In the genomic region with DNA sequence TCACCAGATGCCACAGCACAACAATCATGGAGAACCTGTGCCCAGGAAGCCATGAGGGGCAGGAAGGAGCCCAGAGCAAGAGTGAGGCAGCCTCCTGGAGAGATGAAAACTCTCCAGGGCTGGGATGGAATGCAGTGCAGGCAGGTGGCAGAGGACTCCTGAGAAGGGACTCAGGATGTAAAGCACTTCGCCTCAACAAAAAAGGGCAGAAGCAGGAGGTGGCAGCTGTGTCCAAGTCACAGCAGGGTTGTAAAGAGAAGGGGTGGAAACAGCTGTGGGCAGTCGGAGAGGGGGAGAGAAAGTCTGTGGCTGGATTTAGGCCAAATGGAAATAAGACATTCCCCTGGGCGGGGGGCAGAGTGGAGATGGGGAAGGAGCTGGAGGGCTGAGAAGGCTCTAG, we compare ENCODE assay signal across 15 cellular contexts.
DNase-seq lines count a peak whose midpoint lies in the region; ATAC-seq and TF ChIP-seq lines count a peak whose summit lies in the region.
"Had no signal": no experiment of that assay in that cellular context is flagged by ENCODE, and none has a peak within 500 bp of the region (broad histone marks: within the 10 kb centered on the region; RNA-seq: fewer than 3 reads in every experiment).

No MANE protein-coding gene starts in this region.

- TF ChIP-seq CTCF in nephron progenitor cell (IDR thresholded peaks at IDR 0.05) = no peak

- H3K27me3 Mint-ChIP-seq in nephron progenitor cell (ENCODE audit: low read depth, poor library complexity) = peaks cover 9% of the 10 kb centered on the region
- H3K27me3 Mint-ChIP-seq: CD4-positive, alpha-beta T cell had no signal

- DNase-seq in COR-L47 (lab: John Stamatoyannopoulos, UW) = peak; percentile 6
- DNase-seq in DMS79 (lab: John Stamatoyannopoulos, UW) = peak; percentile 26
- DNase-seq in NCI-H524 treated with DMSO at 0.1 percent for 48 hours (lab: John Stamatoyannopoulos, UW) = peak; percentile 44
- DNase-seq in nephron progenitor cell = no peak
- no peak for DNase-seq in NCI-H2029 treated with DMSO at 0.1 percent for 48 hours (lab: John Stamatoyannopoulos, UW)
- DNase-seq in activated CD4-positive, alpha-beta T cell treated with anti-CD3 and anti-CD28 coated beads, Interleukin-2, amount 50 U/mL, for 1 hour = no peak
- DNase-seq: ACHN; CD4-positive, alpha-beta T cell; MV-4-11; NCI-H1436 treated with DMSO at 0.1 percent for 48 hours; NCI-H446; NK-92 treated with Interleukin-12 subunit alpha and Interleukin-12 subunit beta, amount 100 ng/mL, for 24 hours had no signal

- peaks cover 81% of the 10 kb centered on the region for H3K4me1 Mint-ChIP-seq in nephron progenitor cell
- H3K4me1 Mint-ChIP-seq: B cell, IgD-negative memory B cell had no signal

- no peak for ATAC-seq in HG03175 (IDR thresholded peaks at IDR 0.05; ENCODE audit: unreplicated experiment)

- H3K9me3 Mint-ChIP-seq in nephron progenitor cell = no peaks in the 10 kb centered on the region
- H3K9me3 Mint-ChIP-seq: CD4-positive, alpha-beta T cell; IgD-negative memory B cell had no signal

- H3K4me3 Mint-ChIP-seq in nephron progenitor cell = no peak overlapping the region
- H3K4me3 Mint-ChIP-seq: B cell; CD4-positive, alpha-beta T cell; IgD-negative memory B cell had no signal

- peak overlapping the region; percentile 14 for H3K27ac Mint-ChIP-seq in nephron progenitor cell
- H3K27ac Mint-ChIP-seq: B cell; CD4-positive, alpha-beta T cell; IgD-negative memory B cell had no signal

- H3K36me3 Mint-ChIP-seq in nephron progenitor cell (ENCODE audit: low read depth) = no peaks in the 10 kb centered on the region

Comparison
In these comparisons a context has a peak if more than half of its experiments do, and no peak if none do; other contexts are left out.
1. DNase-seq: peak in COR-L47 (single experiment), DMS79 (single experiment) and NCI-H524 treated with DMSO at 0.1 percent for 48 hours (single experiment); none in nephron progenitor cell (single experiment), NCI-H2029 treated with DMSO at 0.1 percent for 48 hours (single experiment) and activated CD4-positive, alpha-beta T cell treated with anti-CD3 and anti-CD28 coated beads, Interleukin-2, amount 50 U/mL, for 1 hour (single experiment).